In genomic region chr7:105909742-105910141, GRCh38 we compare ENCODE assay signal across 18 cellular contexts.
"Had no signal": no experiment of that assay in that cellular context is flagged by ENCODE, and none has a peak within 500 bp of the region (broad histone marks: within the 10 kb centered on the region; RNA-seq: fewer than 3 reads in every experiment).

No MANE protein-coding gene starts in this region.

- H3K4me2 ChIP-seq: SK-N-SH had no signal

- FAIRE-seq: RCC 7860 had no signal

- DNase-seq: KBM-7, NCI-H1092, NCI-H1105 treated with DMSO at 0.1 percent for 48 hours, NCI-H1417 treated with DMSO at 0.1 percent for 48 hours, NCI-H146, NCI-H1694 treated with DMSO at 0.1 percent for 48 hours, NCI-H1930, NCI-H2081, NCI-H2107, NCI-H2227 treated with DMSO at 0.1 percent for 48 hours, NCI-H524 treated with DMSO at 0.1 percent for 48 hours, NCI-H69, NCI-H774, RPMI8226, SHP77, SK-N-SH had no signal

- H3K9me3 ChIP-seq: SK-N-SH had no signal

- H3K27ac Mint-ChIP-seq: IgD-negative memory B cell had no signal

- H3K4me3 Mint-ChIP-seq: IgD-negative memory B cell had no signal

- H3K9ac ChIP-seq: SK-N-SH had no signal
